ENCODE assay signal across 20 cellular contexts in the genomic region with DNA sequence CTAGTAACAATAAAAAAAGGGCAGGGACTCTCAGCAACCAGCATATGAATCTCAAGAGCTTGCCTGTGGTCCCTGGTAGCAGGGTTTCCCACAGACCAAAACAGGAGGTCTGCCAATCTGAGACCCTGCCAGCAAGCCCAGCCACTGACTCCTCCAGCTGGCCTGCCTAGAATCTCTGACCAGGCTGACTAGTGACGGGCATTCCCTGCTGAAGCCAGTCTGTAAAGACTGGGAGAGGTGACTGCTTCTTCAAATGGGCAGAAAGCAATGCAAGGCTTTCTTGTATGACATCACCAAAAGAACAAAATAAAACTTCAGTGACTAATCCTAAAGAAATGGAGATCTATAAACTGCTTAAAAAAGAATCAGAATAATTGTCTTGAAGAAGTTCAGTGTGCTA.
A peak's percentile ranks its signal among the peaks of the same experiment; 100 is the strongest.
DNase-seq lines count a peak whose midpoint lies in the region; ATAC-seq, FAIRE-seq and TF ChIP-seq lines count a peak whose summit lies in the region.
"Had no signal": no experiment of that assay in that cellular context is flagged by ENCODE, and none has a peak within 500 bp of the region (broad histone marks: within the 10 kb centered on the region; RNA-seq: fewer than 3 reads in every experiment).

No MANE protein-coding gene starts in this region.

- no peak overlapping the region for H3K23ac ChIP-seq in IMR-90 (ENCODE audit: low read depth, low read length)

- H4K20me1 ChIP-seq in IMR-90 (ENCODE audit: insufficient read depth, low read length): no peaks in the 10 kb centered on the region

- H2BK15ac ChIP-seq in IMR-90 (ENCODE audit: low read depth, low read length): no peak overlapping the region

- intact Hi-C loops in IMR-90 (cut with micrococcal nuclease): no loop called here

- H3K36me3 ChIP-seq in IMR-90 (ENCODE audit: control insufficient read depth, insufficient read depth, low read length) (no peaks in the 10 kb centered on the region), bronchial epithelial cell (ENCODE audit: control insufficient read depth, insufficient read depth, low read length) (no peaks in the 10 kb centered on the region)
- H3K36me3 ChIP-seq: HAP-1 had no signal

- H3K4me3 ChIP-seq in IMR-90 (ENCODE audit: insufficient read depth, low read depth, low read length): no peak overlapping the region
- H3K4me3 ChIP-seq in bronchial epithelial cell (ENCODE audit: low read depth, low read length): no peak overlapping the region
- H3K4me3 ChIP-seq: HAP-1 had no signal

- CTCF ChIA-PET in IMR-90 (lab: Yijun Ruan, JAX): no interaction called here

- POLR2A ChIA-PET in IMR-90 (lab: Charles Lee; ENCODE audit: unreplicated experiment): no interaction called here

- H3K4me1 ChIP-seq in IMR-90 (ENCODE audit: control insufficient read depth, insufficient read depth, low read length): no peaks in the 10 kb centered on the region
- H3K4me1 ChIP-seq: HAP-1 had no signal

- H3K9me3 ChIP-seq in IMR-90 (ENCODE audit: control insufficient read depth, insufficient read depth, low read length): no peaks in the 10 kb centered on the region; the same call in 1 of the 2 replicates
- H3K9me3 ChIP-seq: HAP-1 had no signal

- peaks cover 3% of the 10 kb centered on the region for H3K36me3 Mint-ChIP-seq in osteocyte (ENCODE audit: unreplicated experiment)

- no peak overlapping the region for H3K18ac ChIP-seq in IMR-90 (ENCODE audit: low read depth, low read length)

- BruUV-seq in IMR-90 (replicated peaks; lab: Mats Ljungman, UMichigan): no TSS peak

- in situ Hi-C loops in IMR-90 (cut with MboI; ENCODE audit: low sequenced_read_pairs): no loop called here

- no peaks in the 10 kb centered on the region for H3K27me3 Mint-ChIP-seq in osteocyte (ENCODE audit: unreplicated experiment)
- H3K27me3 Mint-ChIP-seq: progenitor cell of endocrine pancreas had no signal

- TF ChIP-seq CTCF in IMR-90 (conservative IDR thresholded peaks at IDR 0.05; ENCODE audit: low read depth, low read length) (no peak), bronchial epithelial cell (IDR thresholded peaks at IDR 0.05; ENCODE audit: insufficient read depth, low read length, severe bottlenecking) (no peak), osteocyte (IDR thresholded peaks at IDR 0.05) (no peak)

- H3K9me1 ChIP-seq in IMR-90 (ENCODE audit: insufficient read depth, low read length): no peaks in the 10 kb centered on the region

- no peak overlapping the region for H4K8ac ChIP-seq in IMR-90 (ENCODE audit: low read depth in 2 of 2, low read length in 2 of 2)

- no peak overlapping the region for H4K5ac ChIP-seq in IMR-90 (ENCODE audit: low read depth, low read length)

- no peak overlapping the region for H2BK120ac ChIP-seq in IMR-90 (ENCODE audit: low read depth, low read length)

- H3K27me3 ChIP-seq in IMR-90 (ENCODE audit: control insufficient read depth, insufficient read depth, low read length) (peaks cover 2% of the 10 kb centered on the region; the same call in 1 of the 2 replicates), bronchial epithelial cell (ENCODE audit: control insufficient read depth, insufficient read depth, low read length) (no peaks in the 10 kb centered on the region)

- no peak for TF ChIP-seq POLR2A in IMR-90 (IDR thresholded peaks at IDR 0.05; ENCODE audit: low read depth, low read length)

- H3K9ac ChIP-seq in IMR-90 (ENCODE audit: low read depth, low read length): no peak overlapping the region

- H3K79me1 ChIP-seq in IMR-90 (ENCODE audit: low read depth in 1 of 2, low read length in 2 of 2): no peaks in the 10 kb centered on the region

- peak; percentile 95 for ATAC-seq in IMR-90 (ENCODE audit: low read depth)
- no peak for ATAC-seq in HG02763 (IDR thresholded peaks at IDR 0.05; ENCODE audit: unreplicated experiment)
- no peak for ATAC-seq in HG02642 (IDR thresholded peaks at IDR 0.05; ENCODE audit: poor library complexity, unreplicated experiment)
- ATAC-seq: left ventricle myocardium superior had no signal

- dilution Hi-C loops in IMR-90 (cut with HindIII; ENCODE audit: low sequenced_read_pairs, unreplicated experiment): no loop called here

- H3K27ac Mint-ChIP-seq in osteocyte (ENCODE audit: unreplicated experiment): no peak overlapping the region
- H3K27ac Mint-ChIP-seq: activated CD4-positive, alpha-beta T cell treated with anti-CD3 and anti-CD28 coated beads, Interleukin-2, amount 10 ng/mL, durations not matched to agents 7 days and 5 days; progenitor cell of endocrine pancreas had no signal

- no peak overlapping the region for H3K14ac ChIP-seq in IMR-90 (replicated peaks; ENCODE audit: low read depth, low read length)

- TF ChIP-seq RAD21 in IMR-90 (IDR thresholded peaks at IDR 0.05; ENCODE audit: low read length): no peak

- no peak overlapping the region; the same call in 1 of the 2 replicates for H4K91ac ChIP-seq in IMR-90 (ENCODE audit: insufficient read depth, low read depth, low read length)

- H2AK5ac ChIP-seq in IMR-90 (ENCODE audit: low read depth, low read length): no peak overlapping the region

- peak overlapping the region; percentile 60 for H2AFZ ChIP-seq in IMR-90 (replicated peaks; ENCODE audit: low read length, poor library complexity)

- peaks cover 10% of the 10 kb centered on the region for H3K4me1 Mint-ChIP-seq in osteocyte (ENCODE audit: unreplicated experiment)
- H3K4me1 Mint-ChIP-seq: activated CD4-positive, alpha-beta T cell treated with anti-CD3 and anti-CD28 coated beads, Interleukin-2, amount 10 ng/mL, durations not matched to agents 7 days and 5 days had no signal

- no peak overlapping the region for H2BK5ac ChIP-seq in IMR-90 (ENCODE audit: low read depth, low read length, poor library complexity, severe bottlenecking)

- H3K4me2 ChIP-seq in IMR-90 (ENCODE audit: low read depth, low read length): no peak overlapping the region

- no peak overlapping the region for H3K4me3 Mint-ChIP-seq in osteocyte (ENCODE audit: unreplicated experiment)
- H3K4me3 Mint-ChIP-seq: activated CD4-positive, alpha-beta T cell treated with anti-CD3 and anti-CD28 coated beads, Interleukin-2, amount 10 ng/mL, durations not matched to agents 7 days and 5 days had no signal

- FAIRE-seq in bronchial epithelial cell (lab: Jason Lieb, UNC): no peak
- FAIRE-seq: GM12891 had no signal

- WGBS in IMR-90 (ENCODE audit: extremely low coverage in 2 of 2, insufficient read length in 1 of 2), 2 experiments: no CpG with 5 or more reads among the region's 1 CpG

- H3K27ac ChIP-seq in IMR-90 (ENCODE audit: insufficient read depth, low read length): no peak overlapping the region

- DNase-seq in AG08396 (ENCODE audit: low spot score): peak; percentile 34
- peak; percentile 75 for DNase-seq in IMR-90
- DNase-seq in bronchial epithelial cell (ENCODE audit: low read depth): peak; percentile 38
- DNase-seq in kidney glomerular epithelial cell (lab: John Stamatoyannopoulos, UW): peak; percentile 5
- DNase-seq in nucleus accumbens (lab: John Stamatoyannopoulos, UW): no peak
- no peak for DNase-seq in osteocyte (ENCODE audit: extremely low spot score, unreplicated experiment)
- DNase-seq: ACHN; activated CD4-positive, alpha-beta T cell treated with anti-CD3 and anti-CD28 coated beads, Interleukin-2, amount 10 ng/mL, durations not matched to agents 7 days and 5 days; activated naive CD4-positive, alpha-beta T cell treated with Interleukin-2 at 50 U/mL for 16 hours; activated T-cell treated with anti-CD3 and anti-CD28 coated beads for 4 hours; COR-L47; left ventricle myocardium superior; NCI-H1048; NCI-H69; stimulated activated naive CD4-positive, alpha-beta T cell treated with Interleukin-2 at 50 U/mL for 16 hours had no signal

- H3K4ac ChIP-seq in IMR-90 (ENCODE audit: low read depth, low read length): no peak overlapping the region

- H2BK20ac ChIP-seq in IMR-90 (ENCODE audit: low read depth, low read length): peak overlapping the region; percentile 41; the same call in 1 of the 2 replicates

- H3K9me3 Mint-ChIP-seq in osteocyte (ENCODE audit: unreplicated experiment): peaks cover 10% of the 10 kb centered on the region

- H3K56ac ChIP-seq in IMR-90 (ENCODE audit: extremely low read depth, insufficient read depth, low read length): no peak overlapping the region

- no peak overlapping the region for H2AK9ac ChIP-seq in IMR-90 (replicated peaks; ENCODE audit: low read depth, low read length, poor library complexity)

TF ChIP-seq in IMR-90, 13 proteins besides CTCF, POLR2A, EP300 and RAD21:
- TF ChIP-seq FOS (IDR thresholded peaks at IDR 0.05; ENCODE audit: low read depth, low read length): no peak
- TF ChIP-seq NFE2L2 (IDR thresholded peaks at IDR 0.05; ENCODE audit: low read depth, low read length): no peak
- TF ChIP-seq, protein P1, sequence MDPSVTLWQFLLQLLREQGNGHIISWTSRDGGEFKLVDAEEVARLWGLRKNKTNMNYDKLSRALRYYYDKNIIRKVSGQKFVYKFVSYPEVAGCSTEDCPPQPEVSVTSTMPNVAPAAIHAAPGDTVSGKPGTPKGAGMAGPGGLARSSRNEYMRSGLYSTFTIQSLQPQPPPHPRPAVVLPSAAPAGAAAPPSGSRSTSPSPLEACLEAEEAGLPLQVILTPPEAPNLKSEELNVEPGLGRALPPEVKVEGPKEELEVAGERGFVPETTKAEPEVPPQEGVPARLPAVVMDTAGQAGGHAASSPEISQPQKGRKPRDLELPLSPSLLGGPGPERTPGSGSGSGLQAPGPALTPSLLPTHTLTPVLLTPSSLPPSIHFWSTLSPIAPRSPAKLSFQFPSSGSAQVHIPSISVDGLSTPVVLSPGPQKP (IDR thresholded peaks at IDR 0.05; ENCODE audit: borderline replicate concordance, low read depth, low read length): no peak
- TF ChIP-seq MXI1 (IDR thresholded peaks at IDR 0.05; ENCODE audit: borderline replicate concordance, low read depth, low read length): no peak
- TF ChIP-seq SMC3 (IDR thresholded peaks at IDR 0.05; ENCODE audit: low read depth, low read length): no peak
- TF ChIP-seq CHD1 (IDR thresholded peaks at IDR 0.05; ENCODE audit: low read depth, low read length): no peak
- TF ChIP-seq CEBPB (IDR thresholded peaks at IDR 0.05; ENCODE audit: low read depth, low read length): no peak
- TF ChIP-seq MAZ (IDR thresholded peaks at IDR 0.05; ENCODE audit: borderline replicate concordance, low read depth, low read length): no peak
- TF ChIP-seq, protein P2, sequence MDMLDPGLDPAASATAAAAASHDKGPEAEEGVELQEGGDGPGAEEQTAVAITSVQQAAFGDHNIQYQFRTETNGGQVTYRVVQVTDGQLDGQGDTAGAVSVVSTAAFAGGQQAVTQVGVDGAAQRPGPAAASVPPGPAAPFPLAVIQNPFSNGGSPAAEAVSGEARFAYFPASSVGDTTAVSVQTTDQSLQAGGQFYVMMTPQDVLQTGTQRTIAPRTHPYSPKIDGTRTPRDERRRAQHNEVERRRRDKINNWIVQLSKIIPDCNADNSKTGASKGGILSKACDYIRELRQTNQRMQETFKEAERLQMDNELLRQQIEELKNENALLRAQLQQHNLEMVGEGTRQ (IDR thresholded peaks at IDR 0.05; ENCODE audit: low read depth, low read length): no peak
- no peak for TF ChIP-seq RCOR1 (IDR thresholded peaks at IDR 0.05; ENCODE audit: insufficient replicate concordance, low read length)
- no peak for TF ChIP-seq RFX5 (IDR thresholded peaks at IDR 0.05; ENCODE audit: low read depth, low read length)
- no peak for TF ChIP-seq BHLHE40 (IDR thresholded peaks at IDR 0.05; ENCODE audit: low read depth, low read length)
- TF ChIP-seq MAFK (IDR thresholded peaks at IDR 0.05; ENCODE audit: low read depth, low read length): no peak

Comparison
In these comparisons a context has a peak if more than half of its experiments do, and no peak if none do; other contexts are left out.
1. DNase-seq: peak in AG08396 (single experiment), IMR-90 (single experiment), bronchial epithelial cell (single experiment) and kidney glomerular epithelial cell (single experiment); none in nucleus accumbens (0 of 56) and osteocyte (single experiment).